1 cellular context compared by ENCODE assay signal in the genomic region with DNA sequence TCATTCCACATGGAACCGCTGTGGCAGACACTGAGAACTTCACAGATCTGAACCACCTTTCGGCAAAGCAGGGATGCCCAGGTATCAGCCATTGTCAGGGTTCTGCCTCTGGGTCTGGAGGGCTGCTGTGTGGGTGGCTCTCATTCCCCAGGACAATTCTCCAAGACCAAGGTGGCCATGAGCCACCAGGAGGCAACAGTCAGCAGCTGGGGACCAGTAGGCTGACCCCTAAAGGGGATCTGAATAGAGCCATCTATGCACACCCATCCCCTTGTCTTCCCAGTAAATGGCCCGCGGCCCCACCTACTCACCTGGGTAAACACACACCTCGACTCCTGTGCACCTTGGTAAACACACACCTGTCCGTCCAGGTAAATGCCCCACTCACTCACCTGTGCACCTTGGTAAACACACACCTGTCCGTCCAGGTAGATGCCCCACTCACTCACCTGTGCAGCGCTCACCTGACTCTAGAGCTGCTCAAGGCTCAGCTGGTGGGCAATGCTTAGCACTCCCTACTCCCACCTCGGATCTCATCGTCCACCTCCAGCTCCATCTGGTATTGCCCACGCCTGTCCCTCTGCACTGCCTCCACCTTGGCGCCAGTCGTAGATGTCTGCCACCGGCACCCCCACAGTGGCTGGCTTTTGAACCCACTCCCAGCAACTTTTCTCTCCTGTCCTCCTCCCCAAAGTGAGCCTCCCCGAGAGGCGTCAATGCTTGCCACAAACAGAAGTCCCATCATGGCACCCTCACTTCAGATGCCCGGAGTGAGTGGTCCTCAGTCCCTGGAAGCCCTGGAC.
TF ChIP-seq lines count a peak whose summit lies in the region.

No MANE protein-coding gene starts in this region.

TF ChIP-seq in WTC11, 78 proteins besides CTCF, POLR2A, EP300 and RAD21 (continued from another document):
- TF ChIP-seq, protein P1, sequence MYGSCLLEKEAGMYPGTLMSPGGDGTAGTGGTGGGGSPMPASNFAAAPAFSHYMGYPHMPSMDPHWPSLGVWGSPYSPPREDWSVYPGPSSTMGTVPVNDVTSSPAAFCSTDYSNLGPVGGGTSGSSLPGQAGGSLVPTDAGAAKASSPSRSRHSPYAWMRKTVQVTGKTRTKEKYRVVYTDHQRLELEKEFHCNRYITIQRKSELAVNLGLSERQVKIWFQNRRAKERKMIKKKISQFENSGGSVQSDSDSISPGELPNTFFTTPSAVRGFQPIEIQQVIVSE (CRISPR knock-in tag; IDR thresholded peaks at IDR 0.05; ENCODE audit: borderline replicate concordance) = no peak
- no peak for TF ChIP-seq ZBTB21 (CRISPR knock-in tag; IDR thresholded peaks at IDR 0.05; ENCODE audit: borderline replicate concordance)
- no peak for TF ChIP-seq MXD4 (CRISPR knock-in tag; IDR thresholded peaks at IDR 0.05; ENCODE audit: borderline replicate concordance)
- TF ChIP-seq, protein P2, sequence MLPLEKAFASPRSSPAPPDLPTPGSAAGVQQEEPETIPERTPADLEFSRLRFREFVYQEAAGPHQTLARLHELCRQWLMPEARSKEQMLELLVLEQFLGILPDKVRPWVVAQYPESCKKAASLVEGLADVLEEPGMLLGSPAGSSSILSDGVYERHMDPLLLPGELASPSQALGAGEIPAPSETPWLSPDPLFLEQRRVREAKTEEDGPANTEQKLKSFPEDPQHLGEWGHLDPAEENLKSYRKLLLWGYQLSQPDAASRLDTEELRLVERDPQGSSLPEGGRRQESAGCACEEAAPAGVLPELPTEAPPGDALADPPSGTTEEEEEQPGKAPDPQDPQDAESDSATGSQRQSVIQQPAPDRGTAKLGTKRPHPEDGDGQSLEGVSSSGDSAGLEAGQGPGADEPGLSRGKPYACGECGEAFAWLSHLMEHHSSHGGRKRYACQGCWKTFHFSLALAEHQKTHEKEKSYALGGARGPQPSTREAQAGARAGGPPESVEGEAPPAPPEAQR (CRISPR knock-in tag; IDR thresholded peaks at IDR 0.05) = no peak
- TF ChIP-seq NR1H2 (CRISPR knock-in tag; IDR thresholded peaks at IDR 0.05) = no peak
- no peak for TF ChIP-seq ELF4 (CRISPR knock-in tag; IDR thresholded peaks at IDR 0.05; ENCODE audit: low read depth)
- TF ChIP-seq ZNF423 (CRISPR knock-in tag; IDR thresholded peaks at IDR 0.05) = no peak
- TF ChIP-seq, protein P3, sequence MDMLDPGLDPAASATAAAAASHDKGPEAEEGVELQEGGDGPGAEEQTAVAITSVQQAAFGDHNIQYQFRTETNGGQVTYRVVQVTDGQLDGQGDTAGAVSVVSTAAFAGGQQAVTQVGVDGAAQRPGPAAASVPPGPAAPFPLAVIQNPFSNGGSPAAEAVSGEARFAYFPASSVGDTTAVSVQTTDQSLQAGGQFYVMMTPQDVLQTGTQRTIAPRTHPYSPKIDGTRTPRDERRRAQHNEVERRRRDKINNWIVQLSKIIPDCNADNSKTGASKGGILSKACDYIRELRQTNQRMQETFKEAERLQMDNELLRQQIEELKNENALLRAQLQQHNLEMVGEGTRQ (CRISPR knock-in tag; IDR thresholded peaks at IDR 0.05) = no peak
- TF ChIP-seq, protein P4, sequence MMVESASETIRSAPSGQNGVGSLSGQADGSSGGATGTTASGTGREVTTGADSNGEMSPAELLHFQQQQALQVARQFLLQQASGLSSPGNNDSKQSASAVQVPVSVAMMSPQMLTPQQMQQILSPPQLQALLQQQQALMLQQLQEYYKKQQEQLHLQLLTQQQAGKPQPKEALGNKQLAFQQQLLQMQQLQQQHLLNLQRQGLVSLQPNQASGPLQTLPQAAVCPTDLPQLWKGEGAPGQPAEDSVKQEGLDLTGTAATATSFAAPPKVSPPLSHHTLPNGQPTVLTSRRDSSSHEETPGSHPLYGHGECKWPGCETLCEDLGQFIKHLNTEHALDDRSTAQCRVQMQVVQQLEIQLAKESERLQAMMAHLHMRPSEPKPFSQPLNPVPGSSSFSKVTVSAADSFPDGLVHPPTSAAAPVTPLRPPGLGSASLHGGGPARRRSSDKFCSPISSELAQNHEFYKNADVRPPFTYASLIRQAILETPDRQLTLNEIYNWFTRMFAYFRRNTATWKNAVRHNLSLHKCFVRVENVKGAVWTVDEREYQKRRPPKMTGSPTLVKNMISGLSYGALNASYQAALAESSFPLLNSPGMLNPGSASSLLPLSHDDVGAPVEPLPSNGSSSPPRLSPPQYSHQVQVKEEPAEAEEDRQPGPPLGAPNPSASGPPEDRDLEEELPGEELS (CRISPR knock-in tag; IDR thresholded peaks at IDR 0.05) = no peak
- TF ChIP-seq, protein P5, sequence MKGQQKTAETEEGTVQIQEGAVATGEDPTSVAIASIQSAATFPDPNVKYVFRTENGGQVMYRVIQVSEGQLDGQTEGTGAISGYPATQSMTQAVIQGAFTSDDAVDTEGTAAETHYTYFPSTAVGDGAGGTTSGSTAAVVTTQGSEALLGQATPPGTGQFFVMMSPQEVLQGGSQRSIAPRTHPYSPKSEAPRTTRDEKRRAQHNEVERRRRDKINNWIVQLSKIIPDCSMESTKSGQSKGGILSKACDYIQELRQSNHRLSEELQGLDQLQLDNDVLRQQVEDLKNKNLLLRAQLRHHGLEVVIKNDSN (CRISPR knock-in tag; IDR thresholded peaks at IDR 0.05) = no peak
- TF ChIP-seq, protein P6, sequence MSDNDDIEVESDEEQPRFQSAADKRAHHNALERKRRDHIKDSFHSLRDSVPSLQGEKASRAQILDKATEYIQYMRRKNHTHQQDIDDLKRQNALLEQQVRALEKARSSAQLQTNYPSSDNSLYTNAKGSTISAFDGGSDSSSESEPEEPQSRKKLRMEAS (CRISPR knock-in tag; IDR thresholded peaks at IDR 0.05) = no peak
- no peak for TF ChIP-seq RELA (CRISPR knock-in tag; IDR thresholded peaks at IDR 0.05; ENCODE audit: borderline replicate concordance)
